Comparison of ENCODE assay signal across 2 cellular contexts in the genomic region with DNA sequence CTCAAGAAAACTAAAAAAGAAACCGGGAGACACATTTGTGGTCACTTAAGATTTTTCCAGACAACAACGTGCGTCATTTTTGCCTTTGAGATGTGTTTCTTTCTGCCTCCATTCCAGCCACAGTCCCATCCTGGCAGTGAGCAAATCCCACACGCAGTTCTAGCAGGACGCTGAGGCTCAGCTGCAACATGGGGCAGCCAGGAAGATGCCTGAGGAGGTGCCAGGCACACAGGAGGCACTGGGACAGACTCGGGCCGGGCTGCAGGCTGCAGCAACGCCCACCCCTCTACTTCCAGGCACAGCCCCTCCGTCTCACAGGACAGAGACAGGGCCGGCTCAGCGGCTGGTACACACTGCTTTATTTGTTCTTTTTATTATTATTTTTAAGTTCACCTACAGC.
TF ChIP-seq lines count a peak whose summit lies in the region.

No MANE protein-coding gene starts in this region.

TF ChIP-seq in HCT116, 20 proteins besides CTCF, POLR2A, EP300 and RAD21:
- TF ChIP-seq SRF (IDR thresholded peaks at IDR 0.05; ENCODE audit: low read depth), result no peak
- TF ChIP-seq, protein P1, sequence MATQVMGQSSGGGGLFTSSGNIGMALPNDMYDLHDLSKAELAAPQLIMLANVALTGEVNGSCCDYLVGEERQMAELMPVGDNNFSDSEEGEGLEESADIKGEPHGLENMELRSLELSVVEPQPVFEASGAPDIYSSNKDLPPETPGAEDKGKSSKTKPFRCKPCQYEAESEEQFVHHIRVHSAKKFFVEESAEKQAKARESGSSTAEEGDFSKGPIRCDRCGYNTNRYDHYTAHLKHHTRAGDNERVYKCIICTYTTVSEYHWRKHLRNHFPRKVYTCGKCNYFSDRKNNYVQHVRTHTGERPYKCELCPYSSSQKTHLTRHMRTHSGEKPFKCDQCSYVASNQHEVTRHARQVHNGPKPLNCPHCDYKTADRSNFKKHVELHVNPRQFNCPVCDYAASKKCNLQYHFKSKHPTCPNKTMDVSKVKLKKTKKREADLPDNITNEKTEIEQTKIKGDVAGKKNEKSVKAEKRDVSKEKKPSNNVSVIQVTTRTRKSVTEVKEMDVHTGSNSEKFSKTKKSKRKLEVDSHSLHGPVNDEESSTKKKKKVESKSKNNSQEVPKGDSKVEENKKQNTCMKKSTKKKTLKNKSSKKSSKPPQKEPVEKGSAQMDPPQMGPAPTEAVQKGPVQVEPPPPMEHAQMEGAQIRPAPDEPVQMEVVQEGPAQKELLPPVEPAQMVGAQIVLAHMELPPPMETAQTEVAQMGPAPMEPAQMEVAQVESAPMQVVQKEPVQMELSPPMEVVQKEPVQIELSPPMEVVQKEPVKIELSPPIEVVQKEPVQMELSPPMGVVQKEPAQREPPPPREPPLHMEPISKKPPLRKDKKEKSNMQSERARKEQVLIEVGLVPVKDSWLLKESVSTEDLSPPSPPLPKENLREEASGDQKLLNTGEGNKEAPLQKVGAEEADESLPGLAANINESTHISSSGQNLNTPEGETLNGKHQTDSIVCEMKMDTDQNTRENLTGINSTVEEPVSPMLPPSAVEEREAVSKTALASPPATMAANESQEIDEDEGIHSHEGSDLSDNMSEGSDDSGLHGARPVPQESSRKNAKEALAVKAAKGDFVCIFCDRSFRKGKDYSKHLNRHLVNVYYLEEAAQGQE (IDR thresholded peaks at IDR 0.05; ENCODE audit: low read depth), result no peak
- no peak for TF ChIP-seq FOSL1 (IDR thresholded peaks at IDR 0.05; ENCODE audit: low read depth)
- TF ChIP-seq EZH2 (IDR thresholded peaks at IDR 0.05), result no peak
- no peak for TF ChIP-seq SP1 (IDR thresholded peaks at IDR 0.05; ENCODE audit: low read depth)
- no peak for TF ChIP-seq EZH2phosphoT487 (IDR thresholded peaks at IDR 0.05; ENCODE audit: borderline replicate concordance)
- TF ChIP-seq ZFX (IDR thresholded peaks at IDR 0.05), result no peak
- TF ChIP-seq POLR2AphosphoS5 (IDR thresholded peaks at IDR 0.05; ENCODE audit: low read depth, low read length), result no peak
- no peak for TF ChIP-seq JUND (IDR thresholded peaks at IDR 0.05)
- TF ChIP-seq ELF1 (IDR thresholded peaks at IDR 0.05; ENCODE audit: borderline replicate concordance, low read depth), result no peak

TF ChIP-seq in H1, 55 proteins besides CTCF, POLR2A, EP300 and RAD21:
- no peak for TF ChIP-seq BRCA1 (IDR thresholded peaks at IDR 0.05; ENCODE audit: low read depth, low read length)
